ENCODE assay signal across 19 cellular contexts in the genomic region with DNA sequence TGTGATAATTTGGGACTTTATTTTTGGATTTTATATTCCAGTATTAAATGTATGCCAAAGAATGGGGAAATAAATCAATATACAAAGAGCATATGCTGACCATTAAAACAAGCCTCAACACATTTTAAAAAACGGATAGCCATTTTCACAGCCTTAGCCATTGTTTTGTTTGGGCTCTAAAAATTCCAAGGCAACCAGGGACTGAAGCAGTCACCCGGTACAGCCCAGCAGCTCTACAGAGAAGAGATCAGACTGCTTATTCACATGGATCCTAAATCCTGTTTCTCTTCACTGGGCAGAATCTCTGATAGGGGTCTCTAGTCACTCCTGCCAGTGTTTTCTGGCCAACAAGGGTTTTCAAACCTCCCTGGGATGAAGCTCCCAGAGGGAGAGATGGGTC.
"Had no signal": no experiment of that assay in that cellular context is flagged by ENCODE, and none has a peak within 500 bp of the region (broad histone marks: within the 10 kb centered on the region; RNA-seq: fewer than 3 reads in every experiment).

No MANE protein-coding gene starts in this region.

- H3K79me2 ChIP-seq: parathyroid adenoma had no signal

- H2AFZ ChIP-seq: parathyroid adenoma had no signal

- ATAC-seq: heart right ventricle, natural killer cell, SK-N-SH treated with all-trans-retinoic acid at 6 μM for 48 hours, T-cell had no signal

- H3K27me3 ChIP-seq: ascending aorta, heart right ventricle, neutrophil, sigmoid colon, stomach had no signal

- H3K4me1 Mint-ChIP-seq: activated naive CD4-positive, alpha-beta T cell treated with anti-CD3 and anti-CD28 coated beads, Interleukin-2, amount 50 U/mL, for 24 hours; natural killer cell; stimulated activated effector memory CD8-positive, alpha-beta T cell treated with anti-CD3 and anti-CD28 coated beads, Interleukin-12 subunit alpha, Interleukin-12 subunit beta, amount 100 ng/mL, for 72 hours; T-cell had no signal

- H3K27ac Mint-ChIP-seq: activated naive CD4-positive, alpha-beta T cell treated with anti-CD3 and anti-CD28 coated beads, Interleukin-2, amount 50 U/mL, for 24 hours; endodermal cell; natural killer cell; stimulated activated effector memory CD8-positive, alpha-beta T cell treated with anti-CD3 and anti-CD28 coated beads, Interleukin-12 subunit alpha, Interleukin-12 subunit beta, amount 100 ng/mL, for 72 hours; T-cell; type B pancreatic cell had no signal

- H3K36me3 ChIP-seq: ascending aorta, heart right ventricle, neutrophil, sigmoid colon, stomach had no signal

- H3K27ac ChIP-seq: ascending aorta, heart right ventricle, neutrophil, parathyroid adenoma, sigmoid colon, stomach had no signal

- H3K4me1 ChIP-seq: ascending aorta, heart right ventricle, parathyroid adenoma, sigmoid colon, stomach had no signal

- H3K9me3 ChIP-seq: neutrophil, sigmoid colon had no signal

- H3K9me3 Mint-ChIP-seq: stimulated activated effector memory CD8-positive, alpha-beta T cell treated with anti-CD3 and anti-CD28 coated beads, Interleukin-12 subunit alpha, Interleukin-12 subunit beta, amount 100 ng/mL, for 72 hours had no signal

- H3K9ac ChIP-seq: parathyroid adenoma had no signal

- H3K4me3 ChIP-seq: ascending aorta, heart right ventricle, sigmoid colon, stomach had no signal

- H3K4me3 Mint-ChIP-seq: activated naive CD4-positive, alpha-beta T cell treated with anti-CD3 and anti-CD28 coated beads, Interleukin-2, amount 50 U/mL, for 24 hours; endodermal cell; natural killer cell; stimulated activated effector memory CD8-positive, alpha-beta T cell treated with anti-CD3 and anti-CD28 coated beads, Interleukin-12 subunit alpha, Interleukin-12 subunit beta, amount 100 ng/mL, for 72 hours; T-cell; type B pancreatic cell had no signal

- H3K36me3 Mint-ChIP-seq: activated naive CD4-positive, alpha-beta T cell treated with anti-CD3 and anti-CD28 coated beads, Interleukin-2, amount 50 U/mL, for 24 hours; natural killer cell; stimulated activated effector memory CD8-positive, alpha-beta T cell treated with anti-CD3 and anti-CD28 coated beads, Interleukin-12 subunit alpha, Interleukin-12 subunit beta, amount 100 ng/mL, for 72 hours; T-cell; type B pancreatic cell had no signal

- DNase-seq: activated CD4-positive, alpha-beta T cell treated with anti-CD3 and anti-CD28 coated beads, Interleukin-2, amount 50 U/mL, for 48 hours; activated CD4-positive, CD25-positive, alpha-beta regulatory T cell treated with anti-CD3 and anti-CD28 coated beads, Interleukin-2, amount 50 U/mL, for 72 hours; activated gamma-delta T cell; endodermal cell; erythroblast; heart right ventricle; natural killer cell; sigmoid colon; stimulated activated CD4-positive, alpha-beta T cell treated with anti-CD3 and anti-CD28 coated beads, Interleukin-4, amount 100 ng/mL, for 24 hours; stomach; T-cell; T-helper 9 cell had no signal
